In genomic region chr16:89410322-89410721, GRCh38 we compare ENCODE assay signal across 9 cellular contexts.
DNase-seq lines count a peak whose midpoint lies in the region; ATAC-seq and TF ChIP-seq lines count a peak whose summit lies in the region.
"Had no signal": no experiment of that assay in that cellular context is flagged by ENCODE, and none has a peak within 500 bp of the region (broad histone marks: within the 10 kb centered on the region; RNA-seq: fewer than 3 reads in every experiment).

No MANE protein-coding gene starts in this region.

- WGBS in smooth muscle cell (ENCODE audit: low lambda C conversion rate) = 85% methylated on average over 6 of the region's 6 CpGs

- H3F3A ChIP-seq in smooth muscle cell (ENCODE audit: low read depth) = peaks cover 11% of the 10 kb centered on the region

- no peak for ATAC-seq in activated CD4-positive, alpha-beta T cell treated with anti-CD3 and anti-CD28 coated beads for 36 hours
- no peak for ATAC-seq in activated CD8-positive, alpha-beta T cell treated with anti-CD3 and anti-CD28 coated beads for 36 hours
- no peak for ATAC-seq in HG02884 (IDR thresholded peaks at IDR 0.05; ENCODE audit: unreplicated experiment)

- H3K27me3 ChIP-seq in fibroblast of lung (ENCODE audit: control insufficient read depth, insufficient read depth, low read length) (no peaks in the 10 kb centered on the region), smooth muscle cell (ENCODE audit: low read depth) (no peaks in the 10 kb centered on the region)

- H3K9ac ChIP-seq in fibroblast of lung (ENCODE audit: insufficient read depth, low read length) = no peak overlapping the region
- H3K9ac ChIP-seq in smooth muscle cell (ENCODE audit: low read depth) = no peak overlapping the region

- peak overlapping the region; percentile 68 for H3K27ac Mint-ChIP-seq in activated CD4-positive, alpha-beta T cell treated with anti-CD3 and anti-CD28 coated beads for 36 hours
- H3K27ac Mint-ChIP-seq in activated CD8-positive, alpha-beta T cell treated with anti-CD3 and anti-CD28 coated beads for 36 hours = peak overlapping the region; percentile 32

- H3K27ac ChIP-seq in fibroblast of lung (ENCODE audit: insufficient read depth, low read length) (peak overlapping the region; percentile 8), smooth muscle cell (ENCODE audit: low read depth) (peak overlapping the region; percentile 88)

- no peak for TF ChIP-seq CTCF in activated CD8-positive, alpha-beta T cell treated with anti-CD3 and anti-CD28 coated beads for 36 hours (IDR thresholded peaks at IDR 0.05)
- no peak for TF ChIP-seq CTCF in fibroblast of lung (conservative IDR thresholded peaks at IDR 0.05 in 1 of 2, IDR thresholded peaks at IDR 0.05 in 1 of 2; ENCODE audit: low read depth in 1 of 2, low read length in 2 of 2)
- no peak for TF ChIP-seq CTCF in smooth muscle cell (IDR thresholded peaks at IDR 0.05; ENCODE audit: borderline replicate concordance, insufficient read depth, poor library complexity, severe bottlenecking)

- peaks cover 21% of the 10 kb centered on the region for H3K4me1 ChIP-seq in fibroblast of lung (ENCODE audit: control insufficient read depth, extremely low read depth, insufficient read depth, low read length)
- peaks cover 43% of the 10 kb centered on the region for H3K4me1 ChIP-seq in smooth muscle cell (ENCODE audit: low read depth)

- H4K20me1 ChIP-seq in fibroblast of lung (ENCODE audit: control insufficient read depth, extremely low read depth, insufficient read depth, low read length) (no peaks in the 10 kb centered on the region), smooth muscle cell (ENCODE audit: low read depth) (peaks cover 100% of the 10 kb centered on the region)

- no peaks in the 10 kb centered on the region for H3K9me3 Mint-ChIP-seq in activated CD4-positive, alpha-beta T cell treated with anti-CD3 and anti-CD28 coated beads for 36 hours (ENCODE audit: low read depth)
- no peaks in the 10 kb centered on the region for H3K9me3 Mint-ChIP-seq in activated CD8-positive, alpha-beta T cell treated with anti-CD3 and anti-CD28 coated beads for 36 hours

- H3K4me1 Mint-ChIP-seq in activated CD4-positive, alpha-beta T cell treated with anti-CD3 and anti-CD28 coated beads for 36 hours = peaks cover 87% of the 10 kb centered on the region
- H3K4me1 Mint-ChIP-seq in activated CD8-positive, alpha-beta T cell treated with anti-CD3 and anti-CD28 coated beads for 36 hours (ENCODE audit: low read depth) = peaks cover 82% of the 10 kb centered on the region

- H3K36me3 Mint-ChIP-seq in activated CD4-positive, alpha-beta T cell treated with anti-CD3 and anti-CD28 coated beads for 36 hours (ENCODE audit: low read depth) = peaks cover 16% of the 10 kb centered on the region
- H3K36me3 Mint-ChIP-seq in activated CD8-positive, alpha-beta T cell treated with anti-CD3 and anti-CD28 coated beads for 36 hours (ENCODE audit: low read depth) = peaks cover 3% of the 10 kb centered on the region

- CTCF ChIA-PET in activated CD4-positive, alpha-beta T cell treated with anti-CD3 and anti-CD28 coated beads for 36 hours (lab: Charles Lee) = interaction anchor here (0.6 to 2.1 kb wide), 5 partner anchors 10 to 122 kb away, joined by 3 to 5 read pairs (median 3); no protein-coding TSS in a partner anchor
- CTCF ChIA-PET in activated CD8-positive, alpha-beta T cell treated with anti-CD3 and anti-CD28 coated beads for 36 hours (lab: Charles Lee) = interaction anchor here (1.0 to 1.5 kb wide), 5 partner anchors 9 to 57 kb away, joined by 3 to 6 read pairs (median 3); no protein-coding TSS in a partner anchor

- no peak overlapping the region for H3K4me2 ChIP-seq in fibroblast of lung (ENCODE audit: extremely low read depth, insufficient read depth, low read length)
- no peak overlapping the region for H3K4me2 ChIP-seq in smooth muscle cell

- intact Hi-C loops in activated CD4-positive, alpha-beta T cell treated with anti-CD3 and anti-CD28 coated beads for 36 hours (cut with DNase I, micrococcal nuclease) = loop anchor here in 1 of 2 experiments (1.0 kb wide), 1 partner anchor 8 kb away; no protein-coding TSS in a partner anchor
- intact Hi-C loops in activated CD8-positive, alpha-beta T cell treated with anti-CD3 and anti-CD28 coated beads for 36 hours (cut with micrococcal nuclease) = no loop called here

- H2AFZ ChIP-seq in fibroblast of lung (ENCODE audit: low read length) (no peak overlapping the region), smooth muscle cell (ENCODE audit: low read depth) (no peak overlapping the region)

- H3K9me3 ChIP-seq in fibroblast of lung (ENCODE audit: control insufficient read depth, insufficient read depth, low read depth, low read length) = no peaks in the 10 kb centered on the region
- H3K9me3 ChIP-seq in smooth muscle cell (replicated peaks; ENCODE audit: low read depth) = no peaks in the 10 kb centered on the region

- no peaks in the 10 kb centered on the region for H3K27me3 Mint-ChIP-seq in activated CD4-positive, alpha-beta T cell treated with anti-CD3 and anti-CD28 coated beads for 36 hours
- H3K27me3 Mint-ChIP-seq in activated CD8-positive, alpha-beta T cell treated with anti-CD3 and anti-CD28 coated beads for 36 hours = no peaks in the 10 kb centered on the region

- H3K79me2 ChIP-seq in fibroblast of lung (ENCODE audit: control insufficient read depth, insufficient read depth, low read length) (peaks cover 94% of the 10 kb centered on the region), smooth muscle cell (ENCODE audit: low read depth) (peaks cover 100% of the 10 kb centered on the region)

- H3K36me3 ChIP-seq in fibroblast of lung (ENCODE audit: control insufficient read depth, insufficient read depth, low read length) (no peaks in the 10 kb centered on the region), smooth muscle cell (ENCODE audit: low read depth) (no peaks in the 10 kb centered on the region)

- no peak overlapping the region for H3K4me3 ChIP-seq in fibroblast of lung (replicated peaks in 1 of 4; ENCODE audit: control extremely low read depth in 1 of 4, insufficient read depth in 1 of 4, low read depth in 3 of 4, low read length in 4 of 4)
- H3K4me3 ChIP-seq in smooth muscle cell = no peak overlapping the region

- POLR2A ChIA-PET in activated CD4-positive, alpha-beta T cell treated with anti-CD3 and anti-CD28 coated beads for 36 hours (lab: Charles Lee) = interaction anchor here (0.6 kb wide), 1 partner anchor 69 kb away, joined by 5 read pairs; no protein-coding TSS in a partner anchor
- POLR2A ChIA-PET in activated CD8-positive, alpha-beta T cell treated with anti-CD3 and anti-CD28 coated beads for 36 hours (lab: Charles Lee) = interaction anchor here (0.6 to 2.1 kb wide), 11 partner anchors 10 to 153 kb away, joined by 3 to 8 read pairs (median 4); no protein-coding TSS in a partner anchor

- DNase-seq in activated CD4-positive, alpha-beta T cell treated with anti-CD3 and anti-CD28 coated beads for 36 hours = no peak
- no peak for DNase-seq in activated CD4-positive, alpha-beta T cell treated with anti-CD3 and anti-CD28 coated beads, Interleukin-2, amount 50 U/mL, for 1 hour
- DNase-seq in activated CD8-positive, alpha-beta T cell treated with anti-CD3 and anti-CD28 coated beads for 36 hours = no peak
- DNase-seq in fibroblast of lung (ENCODE audit: low read depth in 2 of 2) (no peak), smooth muscle cell (lab: John Stamatoyannopoulos, UW; ENCODE audit: unreplicated experiment) (no peak), T-helper 9 cell (no peak), NCI-H128 (lab: John Stamatoyannopoulos, UW; ENCODE audit: unreplicated experiment) (no peak)
- DNase-seq: Karpas-422 had no signal

- H3K4me3 Mint-ChIP-seq in activated CD4-positive, alpha-beta T cell treated with anti-CD3 and anti-CD28 coated beads for 36 hours = no peak overlapping the region
- no peak overlapping the region for H3K4me3 Mint-ChIP-seq in activated CD8-positive, alpha-beta T cell treated with anti-CD3 and anti-CD28 coated beads for 36 hours
